Comparison of ENCODE assay signal across 9 cellular contexts in genomic region chr9:132409828-132410528, GRCh38. TPM values are rescaled to one million over a fixed set of nuclear protein-coding genes. Genes with fewer than 3 reads are reported as not detected.
A peak's percentile ranks its signal among the peaks of the same experiment; 100 is the strongest.
DNase-seq lines count a peak whose midpoint lies in the region; ATAC-seq and TF ChIP-seq lines count a peak whose summit lies in the region.
"Had no signal": no experiment of that assay in that cellular context is flagged by ENCODE, and none has a peak within 500 bp of the region (broad histone marks: within the 10 kb centered on the region; RNA-seq: fewer than 3 reads in every experiment).

CFAP77 (plus strand) TSS chr9:132410211; CDS start chr9:132410272, 61 bp downstream.

- H3K4me3 Mint-ChIP-seq in activated CD4-positive, alpha-beta T cell treated with anti-CD3 and anti-CD28 coated beads, Interleukin-2, amount 10 ng/mL, durations not matched to agents 7 days and 5 days: peak within 1 kb of the TSS; percentile 58
- peak within 1 kb of the TSS; percentile 59 for H3K4me3 Mint-ChIP-seq in mesothelial cell of epicardium

- H3K9me3 ChIP-seq in MM.1S (replicated peaks; ENCODE audit: insufficient read depth, low read length) (no peaks in the 10 kb centered on the region), endocrine pancreas (ENCODE audit: control insufficient read depth, low read length) (no peaks in the 10 kb centered on the region), thyroid gland (no peaks in the 10 kb centered on the region)

- H3K9me2 ChIP-seq in MM.1S (replicated peaks; ENCODE audit: insufficient read depth, low read length): no peaks in the 10 kb centered on the region

- peaks cover 44% of the 10 kb centered on the region for H3K27me3 ChIP-seq in MM.1S (replicated peaks; ENCODE audit: insufficient read depth, low read length)
- H3K27me3 ChIP-seq in endocrine pancreas (ENCODE audit: control insufficient read depth, insufficient read depth, low read length): peaks cover 15% of the 10 kb centered on the region
- H3K27me3 ChIP-seq in thyroid gland: peaks cover 9% of the 10 kb centered on the region

- H3K27me3 Mint-ChIP-seq in activated CD4-positive, alpha-beta T cell treated with anti-CD3 and anti-CD28 coated beads, Interleukin-2, amount 10 ng/mL, durations not matched to agents 7 days and 5 days: peaks cover 51% of the 10 kb centered on the region
- H3K27me3 Mint-ChIP-seq in mesothelial cell of epicardium (ENCODE audit: low read depth): peaks cover 65% of the 10 kb centered on the region

- ATAC-seq in GM19351 (IDR thresholded peaks at IDR 0.05; ENCODE audit: unreplicated experiment): no peak

- H3K9me3 Mint-ChIP-seq in activated CD4-positive, alpha-beta T cell treated with anti-CD3 and anti-CD28 coated beads, Interleukin-2, amount 10 ng/mL, durations not matched to agents 7 days and 5 days: no peaks in the 10 kb centered on the region
- no peaks in the 10 kb centered on the region for H3K9me3 Mint-ChIP-seq in mesothelial cell of epicardium

- DNase-seq in ELF-1 (ENCODE audit: low read depth, low spot score) (peak; percentile 75), MM.1S (peak; percentile 53), mesothelial cell of epicardium (ENCODE audit: low spot score in 2 of 2, unreplicated experiment in 2 of 2) (peak; percentile 38 to 64), thyroid gland (peak; percentile 50 to 55), COR-L47 (lab: John Stamatoyannopoulos, UW) (no peak)
- DNase-seq in activated CD4-positive, alpha-beta T cell treated with anti-CD3 and anti-CD28 coated beads, Interleukin-2, amount 10 ng/mL, durations not matched to agents 7 days and 5 days: peak; percentile 48

- TF ChIP-seq POLR2A in thyroid gland (IDR thresholded peaks at IDR 0.05): no peak

- intact Hi-C loops in thyroid gland (cut with DNase I): loop anchor here (5.0 to 10.0 kb wide), 3 partner anchors 53 to 385 kb away; no protein-coding TSS in a partner anchor

- H3K36me3 Mint-ChIP-seq in activated CD4-positive, alpha-beta T cell treated with anti-CD3 and anti-CD28 coated beads, Interleukin-2, amount 10 ng/mL, durations not matched to agents 7 days and 5 days (ENCODE audit: low read depth): peaks cover 4% of the 10 kb centered on the region
- no peaks in the 10 kb centered on the region for H3K36me3 Mint-ChIP-seq in mesothelial cell of epicardium

- no peak within 1 kb of the TSS for H3K27ac Mint-ChIP-seq in activated CD4-positive, alpha-beta T cell treated with anti-CD3 and anti-CD28 coated beads, Interleukin-2, amount 10 ng/mL, durations not matched to agents 7 days and 5 days
- H3K27ac Mint-ChIP-seq in mesothelial cell of epicardium: no peak within 1 kb of the TSS

- H4K20me1 ChIP-seq in MM.1S (ENCODE audit: insufficient read depth, low read length): no peaks in the 10 kb centered on the region

- TF ChIP-seq CTCF in MM.1S (IDR thresholded peaks at IDR 0.05; ENCODE audit: low read length): no peak
- no peak for TF ChIP-seq CTCF in mesothelial cell of epicardium (IDR thresholded peaks at IDR 0.05; ENCODE audit: unreplicated experiment)
- no peak for TF ChIP-seq CTCF in thyroid gland (IDR thresholded peaks at IDR 0.05)

- CTCF ChIA-PET in activated CD4-positive, alpha-beta T cell treated with anti-CD3 and anti-CD28 coated beads, Interleukin-2, amount 10 ng/mL, durations not matched to agents 7 days and 5 days (lab: Charles Lee): interaction anchor here (0.8 kb wide), 1 partner anchor 264 kb away, joined by 3 read pairs; no protein-coding TSS in a partner anchor

- peak within 1 kb of the TSS; percentile 71 for H2AFZ ChIP-seq in MM.1S (ENCODE audit: low read length)

- 0 to 1% methylated on average over 20 to 36 of the region's 69 CpGs for WGBS in thyroid gland, 2 donors

- H3K36me3 ChIP-seq in MM.1S (replicated peaks; ENCODE audit: insufficient read depth, low read length): no peaks in the 10 kb centered on the region
- H3K36me3 ChIP-seq in endocrine pancreas (ENCODE audit: control insufficient read depth, insufficient read depth, low read length): no peaks in the 10 kb centered on the region
- H3K36me3 ChIP-seq in thyroid gland: no peaks in the 10 kb centered on the region

- H3K4me3 ChIP-seq in MM.1S (ENCODE audit: low read length) (peak within 1 kb of the TSS; percentile 63), endocrine pancreas (ENCODE audit: control insufficient read depth, insufficient read depth, low read length) (no peak within 1 kb of the TSS), thyroid gland (replicated peaks in 1 of 3) (peak within 1 kb of the TSS in 1 of 3 donors; percentile 38)

- POLR2A ChIA-PET in activated CD4-positive, alpha-beta T cell treated with anti-CD3 and anti-CD28 coated beads, Interleukin-2, amount 10 ng/mL, durations not matched to agents 7 days and 5 days (lab: Charles Lee): no interaction called here

- H3K4me1 Mint-ChIP-seq in activated CD4-positive, alpha-beta T cell treated with anti-CD3 and anti-CD28 coated beads, Interleukin-2, amount 10 ng/mL, durations not matched to agents 7 days and 5 days: peaks cover 40% of the 10 kb centered on the region
- H3K4me1 Mint-ChIP-seq in mesothelial cell of epicardium: peaks cover 19% of the 10 kb centered on the region

- peak within 1 kb of the TSS; percentile 59; the same call in 1 of the 2 replicates for H3K9ac ChIP-seq in MM.1S (ENCODE audit: low read length)
- H3K9ac ChIP-seq in endocrine pancreas (ENCODE audit: control insufficient read depth, insufficient read depth, low read length): peak within 1 kb of the TSS; percentile 49

- peaks cover 17% of the 10 kb centered on the region for H3K79me2 ChIP-seq in MM.1S (ENCODE audit: low read length)

- H3K4me2 ChIP-seq in MM.1S (ENCODE audit: low read depth, low read length): peak within 1 kb of the TSS; percentile 96

- H3K4me1 ChIP-seq in MM.1S (ENCODE audit: low read length): peaks cover 26% of the 10 kb centered on the region; the same call in 1 of the 2 replicates
- peaks cover 5% of the 10 kb centered on the region for H3K4me1 ChIP-seq in endocrine pancreas (ENCODE audit: control insufficient read depth, insufficient read depth, low read length)
- peaks cover 23 to 25% of the 10 kb centered on the region in 2 donors for H3K4me1 ChIP-seq in thyroid gland

- no peaks in the 10 kb centered on the region for H3F3A ChIP-seq in MM.1S (ENCODE audit: insufficient read depth, low read length)

- no peak within 1 kb of the TSS for H3K27ac ChIP-seq in MM.1S (ENCODE audit: low read length)
- no peak within 1 kb of the TSS for H3K27ac ChIP-seq in thyroid gland

RNA-seq across cellular contexts. Expression of gene CFAP77, which starts in this region (rescaled TPM):
- not detected for total RNA-seq in activated CD4-positive, alpha-beta T cell treated with anti-CD3 and anti-CD28 coated beads, Interleukin-2, amount 10 ng/mL, durations not matched to agents 7 days and 5 days
- total RNA-seq in mesothelial cell of epicardium: 0.23 TPM in 1 of 3 replicates, not detected in the others
- total RNA-seq in thyroid gland: under 1 TPM in 1 of 4 donors, not detected in 3; 0.44 TPM
- total RNA-seq: temporal lobe had no signal

Comparison
In these comparisons a context has a peak if more than half of its experiments do, and no peak if none do; other contexts are left out.
1. Peak in DNase-seq in activated CD4-positive, alpha-beta T cell treated with anti-CD3 and anti-CD28 coated beads, Interleukin-2, amount 10 ng/mL, durations not matched to agents 7 days and 5 days; RNA of the gene not detected or under 1 TPM.
2. Peak in DNase-seq in mesothelial cell of epicardium; RNA of the gene not detected or under 1 TPM.
3. Peak in DNase-seq in thyroid gland; RNA of the gene not detected or under 1 TPM.